In the genomic region with DNA sequence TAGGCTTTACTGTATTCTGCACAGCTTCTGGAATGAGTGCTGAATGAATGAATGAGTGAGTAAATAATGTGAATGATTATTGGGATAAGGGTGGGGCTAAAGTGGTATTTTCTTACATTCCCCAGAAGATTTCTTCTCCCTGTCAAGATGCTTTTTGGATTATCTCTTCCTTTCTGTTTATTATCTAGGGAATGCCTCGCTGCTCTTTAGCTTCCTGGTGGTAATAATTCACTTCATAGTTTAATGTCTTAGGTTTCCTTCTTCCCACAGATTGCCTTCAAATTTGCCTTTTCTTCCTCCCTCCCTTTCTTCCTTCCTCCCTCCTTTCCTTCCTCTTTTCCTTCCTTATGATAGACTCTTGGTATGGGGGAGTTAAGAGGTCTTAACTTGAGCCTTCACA, we compare ENCODE assay signal across 19 cellular contexts. TPM values are rescaled to one million over a fixed set of nuclear protein-coding genes. Genes with fewer than 3 reads are reported as not detected.
DNase-seq lines count a peak whose midpoint lies in the region; ATAC-seq and TF ChIP-seq lines count a peak whose summit lies in the region.
"Had no signal": no experiment of that assay in that cellular context is flagged by ENCODE, and none has a peak within 500 bp of the region (broad histone marks: within the 10 kb centered on the region; RNA-seq: fewer than 3 reads in every experiment).

No MANE protein-coding gene starts in this region.

- peak overlapping the region; percentile 54 for H3K27ac Mint-ChIP-seq in chondrocyte (ENCODE audit: unreplicated experiment)
- H3K27ac Mint-ChIP-seq: CD14-positive monocyte; CD8-positive, alpha-beta memory T cell; T-cell had no signal

- no peak overlapping the region for H3K4me2 ChIP-seq in PC-3 (ENCODE audit: low read length)
- H3K4me2 ChIP-seq: A549, KMS-11 had no signal

- no peaks in the 10 kb centered on the region for H3K9me3 ChIP-seq in PC-3 (ENCODE audit: low read length)
- H3K9me3 ChIP-seq: A549, BE2C had no signal

- H3K4me3 ChIP-seq in PC-3 (ENCODE audit: low read length) (no peak overlapping the region), rectal smooth muscle tissue (ENCODE audit: low read length) (no peak overlapping the region)
- H3K4me3 ChIP-seq: A549 had no signal

- H3K36me3 ChIP-seq in PC-3 (ENCODE audit: low read depth, low read length), result no peaks in the 10 kb centered on the region
- H3K36me3 ChIP-seq in rectal smooth muscle tissue (ENCODE audit: control insufficient read depth, insufficient read depth, low read length), result no peaks in the 10 kb centered on the region

- H3K27me3 ChIP-seq in PC-3 (ENCODE audit: low read length) (no peaks in the 10 kb centered on the region), rectal smooth muscle tissue (ENCODE audit: control insufficient read depth, insufficient read depth, low read length) (no peaks in the 10 kb centered on the region)
- H3K27me3 ChIP-seq: BE2C had no signal

- H3K9ac ChIP-seq in PC-3 (ENCODE audit: low read length), result no peak overlapping the region
- no peak overlapping the region for H3K9ac ChIP-seq in rectal smooth muscle tissue (ENCODE audit: low read length)
- H3K9ac ChIP-seq: KMS-11 had no signal

- no peaks in the 10 kb centered on the region for H3F3A ChIP-seq in PC-3 (ENCODE audit: low read length, unreplicated experiment)

- no peaks in the 10 kb centered on the region for H3K9me2 ChIP-seq in PC-3 (replicated peaks; ENCODE audit: low read length)

- peaks cover 43% of the 10 kb centered on the region for H3K4me1 Mint-ChIP-seq in chondrocyte (ENCODE audit: low read depth)
- H3K4me1 Mint-ChIP-seq: CD14-positive monocyte; CD8-positive, alpha-beta memory T cell; T-cell had no signal

- POLR2A ChIA-PET in PC-3 (lab: Charles Lee; ENCODE audit: unreplicated experiment), result no interaction called here

- intact Hi-C loops in PC-3 (cut with micrococcal nuclease), result no loop called here

- H3K27ac ChIP-seq in PC-3 (ENCODE audit: low read length), result no peak overlapping the region
- peak overlapping the region; percentile 14 for H3K27ac ChIP-seq in rectal smooth muscle tissue (ENCODE audit: low read depth, low read length)
- H3K27ac ChIP-seq: A549, KMS-11 had no signal

- BruUV-seq in PC-3 (replicated peaks; lab: Mats Ljungman, UMichigan), result no TSS peak

- no peak overlapping the region for H3K4me3 Mint-ChIP-seq in chondrocyte (ENCODE audit: unreplicated experiment)
- H3K4me3 Mint-ChIP-seq: CD14-positive monocyte; CD8-positive, alpha-beta memory T cell; T-cell had no signal

- DNase-seq in EH (ENCODE audit: low read depth), result peak; percentile 46
- DNase-seq in PC-3, result peak; percentile 21
- no peak for DNase-seq in chondrocyte (ENCODE audit: low spot score)
- no peak for DNase-seq in islet precursor cell
- no peak for DNase-seq in DMS114 treated with DMSO at 0.1 percent for 48 hours (lab: John Stamatoyannopoulos, UW; ENCODE audit: unreplicated experiment)
- DNase-seq: BE2C; CD8-positive, alpha-beta memory T cell; H7; MM.1S; NCI-H2029; NCI-H446; NCI-H524 treated with DMSO at 0.1 percent for 48 hours; NCI-H774; T-cell had no signal

- H3K4me1 ChIP-seq in PC-3 (ENCODE audit: insufficient read depth, low read length) (peaks cover 6% of the 10 kb centered on the region), rectal smooth muscle tissue (ENCODE audit: control insufficient read depth, insufficient read depth, low read length) (peaks cover 24% of the 10 kb centered on the region)
- H3K4me1 ChIP-seq: A549, BE2C had no signal

- H3K79me2 ChIP-seq in PC-3 (ENCODE audit: low read length), result no peaks in the 10 kb centered on the region

- peaks cover 27% of the 10 kb centered on the region for H3K36me3 Mint-ChIP-seq in chondrocyte (ENCODE audit: low read depth)
- H3K36me3 Mint-ChIP-seq: CD14-positive monocyte; CD8-positive, alpha-beta memory T cell had no signal

- ATAC-seq in PC-3, result no peak
- ATAC-seq in GM21528 (IDR thresholded peaks at IDR 0.05; ENCODE audit: low FRiP score, unreplicated experiment), result no peak
- ATAC-seq: A549, T-cell had no signal

- H2AFZ ChIP-seq in PC-3 (ENCODE audit: low read length), result no peak overlapping the region

- CTCF ChIA-PET in PC-3 (lab: Charles Lee), result no interaction called here

- no peaks in the 10 kb centered on the region for H3K9me3 Mint-ChIP-seq in chondrocyte (ENCODE audit: low read depth)
- H3K9me3 Mint-ChIP-seq: CD8-positive, alpha-beta memory T cell; T-cell had no signal

- no peaks in the 10 kb centered on the region for H4K20me1 ChIP-seq in PC-3 (ENCODE audit: low read length)

- TF ChIP-seq CTCF in PC-3 (conservative IDR thresholded peaks at IDR 0.05; ENCODE audit: low read depth, low read length) (no peak), chondrocyte (IDR thresholded peaks at IDR 0.05) (no peak)

- no peaks in the 10 kb centered on the region for H3K27me3 Mint-ChIP-seq in chondrocyte (ENCODE audit: low read depth)

RNA-seq across cellular contexts. Expression of gene DDR2, which starts 24.0 kb away (rescaled TPM):
- 0.77 and 1.4 TPM in 2 replicates for total RNA-seq in PC-3 (2014; rRNA removed)
- total RNA-seq in chondrocyte, result 103 to 182 TPM (median 172 TPM) in 3 replicates

Comparison
In these comparisons a context has a peak if more than half of its experiments do, and no peak if none do; other contexts are left out.
1. DNase-seq: peak in EH (single experiment) and PC-3 (single experiment); none in chondrocyte (single experiment), islet precursor cell (single experiment) and DMS114 treated with DMSO at 0.1 percent for 48 hours (single experiment).
2. RNA of gene DDR2, which starts 24.0 kb away (total RNA-seq): 103 to 182 TPM in chondrocyte; 0.77 to 1.4 TPM in PC-3; every median in the first group is over 10 times any median in the second.